ENCODE assay signal across 1 cellular context in genomic region chr16:5188318-5189025, GRCh38.
A peak's percentile ranks its signal among the peaks of the same experiment; 100 is the strongest.
TF ChIP-seq lines count a peak whose summit lies in the region.

No MANE protein-coding gene starts in this region.

TF ChIP-seq in H1, 55 proteins besides CTCF, POLR2A, EP300 and RAD21:
- TF ChIP-seq YY1 (IDR thresholded peaks at IDR 0.05; ENCODE audit: low read depth, low read length) (no peak), TBP (IDR thresholded peaks at IDR 0.05; ENCODE audit: low read depth, low read length) (no peak), SIRT6 (IDR thresholded peaks at IDR 0.05; ENCODE audit: low read length) (no peak), SRF (IDR thresholded peaks at IDR 0.05; ENCODE audit: low read depth, low read length) (peak; percentile 55; the same call in 1 of the 2 replicates)
